Comparison of ENCODE assay signal across 8 cellular contexts in genomic region chr18:21739604-21740473, GRCh38. TPM values are rescaled to one million over a fixed set of nuclear protein-coding genes. Genes with fewer than 3 reads are reported as not detected.
DNase-seq lines count a peak whose midpoint lies in the region; ATAC-seq lines count a peak whose summit lies in the region.

No MANE protein-coding gene starts in this region.

- in situ Hi-C loops in ACHN (cut with HindIII; ENCODE audit: low pct_ligation_motif_present, low pct_unique_long_range_greater_than_20kb, low sequenced_read_pairs), result no loop called here

- DNase-seq in NOMO-1 treated with DMSO at 0.1 percent for 48 hours (lab: John Stamatoyannopoulos, UW; ENCODE audit: unreplicated experiment) (peak; percentile 6), naive B cell (no peak), ACHN (no peak), NCI-H226 (no peak)
- DNase-seq in stimulated activated naive CD4-positive, alpha-beta T cell treated with Interleukin-2 at 50 U/mL for 16 hours (lab: John Stamatoyannopoulos, UW), result no peak

- H3K4me1 Mint-ChIP-seq in dendritic cell treated with granulocyte-macrophage colony-stimulating factor and Interleukin-4, amounts not matched to agents 40 ng/mL and 50 ng/mL, for 4 days (ENCODE audit: low read depth), result peaks cover 25% of the 10 kb centered on the region
- peaks cover 23 to 32% (median 27%) of the 10 kb centered on the region in 3 donors for H3K4me1 Mint-ChIP-seq in naive B cell

- ATAC-seq in GM18517 (IDR thresholded peaks at IDR 0.05; ENCODE audit: unreplicated experiment) (peak; percentile 27), HG02588 (IDR thresholded peaks at IDR 0.05; ENCODE audit: unreplicated experiment) (peak; percentile 5), naive B cell (ENCODE audit: low read depth in 2 of 2) (no peak)

- intact Hi-C loops in dendritic cell treated with granulocyte-macrophage colony-stimulating factor and Interleukin-4, amounts not matched to agents 40 ng/mL and 50 ng/mL, for 4 days (cut with micrococcal nuclease), result loop anchor here (1.0 to 2.0 kb wide), 2 partner anchors 36 to 139 kb away; partner anchors contain the start of genes ABHD3 and ESCO1

- peak overlapping the region; percentile 91 for H3K4me3 Mint-ChIP-seq in dendritic cell treated with granulocyte-macrophage colony-stimulating factor and Interleukin-4, amounts not matched to agents 40 ng/mL and 50 ng/mL, for 4 days
- peak overlapping the region; percentile 91 to 99 (median 96) for H3K4me3 Mint-ChIP-seq in naive B cell

- H3K36me3 Mint-ChIP-seq in dendritic cell treated with granulocyte-macrophage colony-stimulating factor and Interleukin-4, amounts not matched to agents 40 ng/mL and 50 ng/mL, for 4 days (ENCODE audit: low read depth), result peaks cover 10% of the 10 kb centered on the region
- peaks cover 8% of the 10 kb centered on the region in 2 donors for H3K36me3 Mint-ChIP-seq in naive B cell

- peaks cover 11% of the 10 kb centered on the region for H3K9me3 Mint-ChIP-seq in dendritic cell treated with granulocyte-macrophage colony-stimulating factor and Interleukin-4, amounts not matched to agents 40 ng/mL and 50 ng/mL, for 4 days
- peaks cover 2 to 10% (median 7%) of the 10 kb centered on the region in 7 donors for H3K9me3 Mint-ChIP-seq in naive B cell

- H3K27me3 Mint-ChIP-seq in dendritic cell treated with granulocyte-macrophage colony-stimulating factor and Interleukin-4, amounts not matched to agents 40 ng/mL and 50 ng/mL, for 4 days, result no peaks in the 10 kb centered on the region
- H3K27me3 Mint-ChIP-seq in naive B cell, result no peaks in the 10 kb centered on the region

- H3K27ac Mint-ChIP-seq in dendritic cell treated with granulocyte-macrophage colony-stimulating factor and Interleukin-4, amounts not matched to agents 40 ng/mL and 50 ng/mL, for 4 days, result peak overlapping the region; percentile 94
- peak overlapping the region in 5 of 6 donors; percentile 90 to 99 (median 97) for H3K27ac Mint-ChIP-seq in naive B cell

RNA-seq across cellular contexts. Expression of gene MIB1, which starts 0.8 kb away (rescaled TPM):
- polyA plus RNA-seq in naive B cell (ENCODE audit: low read depth in 6 of 6), result 1 to 10 TPM; 2.6 to 6.1 (median 4.1) TPM

RNA-seq across cellular contexts. Expression of gene ABHD3, which starts 35.3 kb away (rescaled TPM):
- 10 to 100 TPM; 15.2 to 24.3 (median 19.3) TPM for polyA plus RNA-seq in naive B cell (ENCODE audit: low read depth in 6 of 6)

Comparison
In these comparisons a context has a peak if more than half of its experiments do, and no peak if none do; other contexts are left out.
1. ATAC-seq: peak in GM18517 (single experiment) and HG02588 (single experiment); none in naive B cell (0 of 2).